In the genomic region with DNA sequence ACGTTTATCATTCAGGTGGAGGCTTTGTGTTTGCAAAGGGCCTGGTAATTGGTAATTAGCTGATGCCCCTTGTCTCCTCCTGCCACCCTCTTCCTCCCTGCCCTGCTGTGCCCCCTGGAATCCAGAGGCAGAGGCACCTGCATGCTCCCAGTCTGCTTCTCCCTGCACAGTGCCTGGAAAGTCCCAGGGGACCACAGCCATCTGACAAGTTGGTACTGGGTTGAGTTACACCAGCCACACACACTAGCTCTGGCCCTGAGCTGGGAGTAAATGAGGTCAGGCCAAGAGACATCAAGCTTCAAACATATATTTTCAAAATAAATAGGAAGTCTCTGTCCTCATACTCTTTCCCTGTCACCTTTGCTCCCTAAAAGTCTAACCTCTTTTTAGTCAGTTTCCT, we compare ENCODE assay signal across 14 cellular contexts. TPM values are rescaled to one million over a fixed set of nuclear protein-coding genes. Genes with fewer than 3 reads are reported as not detected.
DNase-seq lines count a peak whose midpoint lies in the region; ATAC-seq, FAIRE-seq and TF ChIP-seq lines count a peak whose summit lies in the region.
"Had no signal": no experiment of that assay in that cellular context is flagged by ENCODE, and none has a peak within 500 bp of the region (broad histone marks: within the 10 kb centered on the region; RNA-seq: fewer than 3 reads in every experiment).

No MANE protein-coding gene starts in this region.

- H3K36me3 Mint-ChIP-seq in activated naive CD8-positive, alpha-beta T cell treated with anti-CD3 and anti-CD28 coated beads, Interleukin-2, amount 50 U/mL, for 24 hours (ENCODE audit: low read depth): peaks cover 20% of the 10 kb centered on the region

- H3K9me3 Mint-ChIP-seq in activated naive CD8-positive, alpha-beta T cell treated with anti-CD3 and anti-CD28 coated beads, Interleukin-2, amount 50 U/mL, for 24 hours: no peaks in the 10 kb centered on the region
- H3K9me3 Mint-ChIP-seq: activated T-helper 2 cell treated with anti-CD3 and anti-CD28 coated beads, Interferon-gamma antibody, Interleukin-2, Interleukin-4, amounts not matched to agents 10 μg/mL and 5 μg/mL and 100 μg/mL, durations not matched to agents 14 hours and 24 hours and 36 hours had no signal

- H3K4me3 Mint-ChIP-seq in activated naive CD8-positive, alpha-beta T cell treated with anti-CD3 and anti-CD28 coated beads, Interleukin-2, amount 50 U/mL, for 24 hours: no peak overlapping the region

- no peak for TF ChIP-seq POLR2A in GM12891 (IDR thresholded peaks at IDR 0.05; ENCODE audit: low read depth, low read length)

- peak; percentile 40 for FAIRE-seq in GM12891 (lab: Jason Lieb, UNC)
- FAIRE-seq: K562 had no signal

- no peaks in the 10 kb centered on the region for H3K27me3 Mint-ChIP-seq in activated naive CD8-positive, alpha-beta T cell treated with anti-CD3 and anti-CD28 coated beads, Interleukin-2, amount 50 U/mL, for 24 hours

- ATAC-seq in GM19025 (IDR thresholded peaks at IDR 0.05; ENCODE audit: low read depth, unreplicated experiment): peak; percentile 79
- peak; percentile 56 for ATAC-seq in HG02973 (IDR thresholded peaks at IDR 0.05; ENCODE audit: unreplicated experiment)
- peak; percentile 46 for ATAC-seq in activated naive CD8-positive, alpha-beta T cell treated with anti-CD3 and anti-CD28 coated beads, Interleukin-2, amount 50 U/mL, for 24 hours
- ATAC-seq: body of pancreas, K562 had no signal

- peaks cover 4% of the 10 kb centered on the region for H3K4me1 Mint-ChIP-seq in activated naive CD8-positive, alpha-beta T cell treated with anti-CD3 and anti-CD28 coated beads, Interleukin-2, amount 50 U/mL, for 24 hours

- H3K27ac Mint-ChIP-seq in activated naive CD8-positive, alpha-beta T cell treated with anti-CD3 and anti-CD28 coated beads, Interleukin-2, amount 50 U/mL, for 24 hours: peak overlapping the region; percentile 3
- H3K27ac Mint-ChIP-seq: activated T-helper 2 cell treated with anti-CD3 and anti-CD28 coated beads, Interferon-gamma antibody, Interleukin-2, Interleukin-4, amounts not matched to agents 10 μg/mL and 5 μg/mL and 100 μg/mL, durations not matched to agents 14 hours and 24 hours and 36 hours had no signal

- no peak for DNase-seq in GM12891 (ENCODE audit: insufficient read length, low spot score)
- DNase-seq in activated naive CD8-positive, alpha-beta T cell treated with anti-CD3 and anti-CD28 coated beads, Interleukin-2, amount 50 U/mL, for 24 hours: no peak
- DNase-seq in activated CD8-positive, alpha-beta memory T cell treated with anti-CD3 and anti-CD28 coated beads, Interleukin-2, amount 50 U/mL, for 4 hours: no peak
- DNase-seq in stimulated activated CD4-positive, alpha-beta T cell treated with anti-CD3 and anti-CD28 coated beads, Interleukin-15, amount 100 ng/mL, for 24 hours: no peak
- DNase-seq in activated CD4-positive, alpha-beta T cell treated with anti-CD3 and anti-CD28 coated beads, Interleukin-2, amount 50 U/mL, for 1 hour: no peak
- DNase-seq: body of pancreas; effector CD4-positive, alpha-beta T cell; H7; NCI-H1436 treated with DMSO at 0.1 percent for 48 hours; OCI-M1 had no signal

TF ChIP-seq in GM12891, 5 proteins besides CTCF, POLR2A, EP300 and RAD21:
- TF ChIP-seq POLR2AphosphoS5 (IDR thresholded peaks at IDR 0.05; ENCODE audit: low read depth, low read length) (no peak), POU2F2 (IDR thresholded peaks at IDR 0.05; ENCODE audit: low read depth, low read length) (no peak), PAX5 (IDR thresholded peaks at IDR 0.05; ENCODE audit: insufficient read depth, low read length, severe bottlenecking) (no peak), TAF1 (IDR thresholded peaks at IDR 0.05; ENCODE audit: low read depth, low read length) (no peak)

RNA-seq across cellular contexts. Expression of a gene that starts 56.3 kb away (rescaled TPM):
- polyA plus RNA-seq in GM12891 (2012; ENCODE audit: low read depth, missing spikeins): 0.06 TPM
- polyA plus RNA-seq: K562 had no signal
